8 cellular contexts compared by ENCODE assay signal in the genomic region with DNA sequence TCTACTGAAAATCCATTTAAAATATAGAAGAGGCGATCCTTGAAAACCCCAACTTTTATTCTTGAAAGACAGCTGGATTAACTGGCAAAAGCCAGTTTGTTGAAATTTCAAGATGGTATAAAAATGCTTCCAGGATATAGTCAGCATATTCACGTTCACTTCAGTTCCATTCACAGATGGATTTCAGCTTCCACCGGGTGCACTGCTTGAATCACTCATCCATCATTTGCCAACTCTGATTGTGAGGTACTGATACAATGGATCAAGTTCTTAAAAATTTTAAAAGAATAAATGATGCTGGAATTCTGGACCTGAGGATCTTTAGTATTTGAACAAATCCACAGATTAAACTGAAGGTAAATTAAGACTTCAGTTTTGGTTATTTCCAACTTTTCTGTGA. TPM values are rescaled to one million over a fixed set of nuclear protein-coding genes. Genes with fewer than 3 reads are reported as not detected.
DNase-seq lines count a peak whose midpoint lies in the region; ATAC-seq and TF ChIP-seq lines count a peak whose summit lies in the region.

No MANE protein-coding gene starts in this region.

- no peak for ATAC-seq in left cardiac atrium
- no peak for ATAC-seq in thoracic aorta (ENCODE audit: insufficient number of reproducible peaks, low FRiP score, low read depth)
- ATAC-seq in HG03520 (IDR thresholded peaks at IDR 0.05; ENCODE audit: unreplicated experiment): no peak

- H3K4me1 Mint-ChIP-seq in activated CD4-positive, alpha-beta memory T cell treated with anti-CD3 and anti-CD28 coated beads for 36 hours (ENCODE audit: low read depth): peaks cover 68% of the 10 kb centered on the region
- peaks cover 23% of the 10 kb centered on the region for H3K4me1 Mint-ChIP-seq in glutamatergic neuron (ENCODE audit: low read depth, unreplicated experiment)

- no peak overlapping the region for H3K27ac Mint-ChIP-seq in activated CD4-positive, alpha-beta memory T cell treated with anti-CD3 and anti-CD28 coated beads for 36 hours
- H3K27ac Mint-ChIP-seq in glutamatergic neuron (ENCODE audit: unreplicated experiment): no peak overlapping the region

- no peaks in the 10 kb centered on the region for H3K9me3 ChIP-seq in cardiac muscle cell (ENCODE audit: low read depth)
- no peaks in the 10 kb centered on the region for H3K9me3 ChIP-seq in thoracic aorta

- CTCF ChIA-PET in activated CD4-positive, alpha-beta memory T cell treated with anti-CD3 and anti-CD28 coated beads for 36 hours (lab: Charles Lee): interaction anchor here (1.4 to 3.9 kb wide), 5 partner anchors 15 to 317 kb away, joined by 3 to 40 read pairs (median 8); no protein-coding TSS in a partner anchor

- H3K36me3 ChIP-seq in cardiac muscle cell (peaks cover 3% of the 10 kb centered on the region), thoracic aorta (no peaks in the 10 kb centered on the region)

- H3K27ac ChIP-seq in cardiac muscle cell (peak overlapping the region; percentile 100), thoracic aorta (no peak overlapping the region)

- H3K27me3 Mint-ChIP-seq in activated CD4-positive, alpha-beta memory T cell treated with anti-CD3 and anti-CD28 coated beads for 36 hours: no peaks in the 10 kb centered on the region
- H3K27me3 Mint-ChIP-seq in glutamatergic neuron (ENCODE audit: unreplicated experiment): peaks cover 10% of the 10 kb centered on the region

- POLR2A ChIA-PET in activated CD4-positive, alpha-beta memory T cell treated with anti-CD3 and anti-CD28 coated beads for 36 hours (lab: Charles Lee): interaction anchor here (1.5 kb wide), 1 partner anchor 36 kb away, joined by 5 read pairs; no protein-coding TSS in a partner anchor

- TF ChIP-seq CTCF in cardiac muscle cell (IDR thresholded peaks at IDR 0.05; ENCODE audit: low read depth, low read length) (no peak), glutamatergic neuron (IDR thresholded peaks at IDR 0.05; ENCODE audit: partially characterized antibody, unreplicated experiment) (no peak), thoracic aorta (IDR thresholded peaks at IDR 0.05) (no peak)

- peaks cover 37% of the 10 kb centered on the region for H3K4me1 ChIP-seq in cardiac muscle cell (ENCODE audit: low read depth)
- H3K4me1 ChIP-seq in thoracic aorta (ENCODE audit: control insufficient read depth in 1 of 2, low read depth in 2 of 2): peaks cover 46 to 68% of the 10 kb centered on the region in 2 donors

- H3K4me3 ChIP-seq in cardiac muscle cell (peak overlapping the region; percentile 71), thoracic aorta (peak overlapping the region; percentile 92)

- no peak for DNase-seq in cardiac muscle cell (ENCODE audit: low read depth in 1 of 2, low spot score in 1 of 2)
- no peak for DNase-seq in left cardiac atrium
- no peak for DNase-seq in activated CD4-positive, alpha-beta memory T cell treated with anti-CD3 and anti-CD28 coated beads for 36 hours
- DNase-seq in glutamatergic neuron: no peak
- no peak for DNase-seq in thoracic aorta (ENCODE audit: low spot score)
- DNase-seq in NCI-H748 (lab: John Stamatoyannopoulos, UW; ENCODE audit: unreplicated experiment): no peak
- DNase-seq in kidney glomerular epithelial cell (lab: John Stamatoyannopoulos, UW): no peak

- H3K36me3 Mint-ChIP-seq in activated CD4-positive, alpha-beta memory T cell treated with anti-CD3 and anti-CD28 coated beads for 36 hours: peaks cover 55% of the 10 kb centered on the region
- no peaks in the 10 kb centered on the region for H3K36me3 Mint-ChIP-seq in glutamatergic neuron (ENCODE audit: unreplicated experiment)

- H3K9me3 Mint-ChIP-seq in activated CD4-positive, alpha-beta memory T cell treated with anti-CD3 and anti-CD28 coated beads for 36 hours: peaks cover 3% of the 10 kb centered on the region
- H3K9me3 Mint-ChIP-seq in glutamatergic neuron (ENCODE audit: unreplicated experiment): peaks cover 7% of the 10 kb centered on the region

- H3K4me3 Mint-ChIP-seq in activated CD4-positive, alpha-beta memory T cell treated with anti-CD3 and anti-CD28 coated beads for 36 hours: peak overlapping the region; percentile 41
- peak overlapping the region; percentile 90 for H3K4me3 Mint-ChIP-seq in glutamatergic neuron (ENCODE audit: unreplicated experiment)

- H3K27me3 ChIP-seq in cardiac muscle cell: no peaks in the 10 kb centered on the region
- H3K27me3 ChIP-seq in thoracic aorta (replicated peaks; ENCODE audit: insufficient read depth): no peaks in the 10 kb centered on the region

- intact Hi-C loops in left cardiac atrium (cut with DNase I): no loop called here
- intact Hi-C loops in activated CD4-positive, alpha-beta memory T cell treated with anti-CD3 and anti-CD28 coated beads for 36 hours (cut with micrococcal nuclease): loop anchor here (5.0 kb wide), 1 partner anchor 144 kb away; no protein-coding TSS in a partner anchor

RNA-seq across cellular contexts. Expression of gene PURB, which starts 2.4 kb away (rescaled TPM):
- 15.3 and 27.9 TPM in 2 replicates for total RNA-seq in cardiac muscle cell
- 3.3 and 6.0 TPM in 2 replicates for polyA plus RNA-seq in cardiac muscle cell
- total RNA-seq in left cardiac atrium: 10 to 100 TPM; 13.8 to 19.3 TPM
- total RNA-seq in activated CD4-positive, alpha-beta memory T cell treated with anti-CD3 and anti-CD28 coated beads for 36 hours: 10 to 100 TPM; 21.5 to 23.6 TPM
- total RNA-seq in glutamatergic neuron (ENCODE audit: unreplicated experiment): 11.4 TPM
- total RNA-seq in thoracic aorta: 10 to 100 TPM; 18.0 to 31.5 TPM

RNA-seq across cellular contexts. Expression of gene H2AZ2, which starts 35.0 kb away (rescaled TPM):
- total RNA-seq in cardiac muscle cell (219 and 319 TPM in 2 replicates), left cardiac atrium (100 to 1,000 TPM; 191 to 205 TPM), glutamatergic neuron (ENCODE audit: unreplicated experiment) (180 TPM), thoracic aorta (100 to 1,000 TPM; 103 to 111 TPM)
- polyA plus RNA-seq in cardiac muscle cell: 178 and 294 TPM in 2 replicates
- 100 to 1,000 TPM; 299 to 307 TPM for total RNA-seq in activated CD4-positive, alpha-beta memory T cell treated with anti-CD3 and anti-CD28 coated beads for 36 hours
